8 cellular contexts compared by ENCODE assay signal in the genomic region with DNA sequence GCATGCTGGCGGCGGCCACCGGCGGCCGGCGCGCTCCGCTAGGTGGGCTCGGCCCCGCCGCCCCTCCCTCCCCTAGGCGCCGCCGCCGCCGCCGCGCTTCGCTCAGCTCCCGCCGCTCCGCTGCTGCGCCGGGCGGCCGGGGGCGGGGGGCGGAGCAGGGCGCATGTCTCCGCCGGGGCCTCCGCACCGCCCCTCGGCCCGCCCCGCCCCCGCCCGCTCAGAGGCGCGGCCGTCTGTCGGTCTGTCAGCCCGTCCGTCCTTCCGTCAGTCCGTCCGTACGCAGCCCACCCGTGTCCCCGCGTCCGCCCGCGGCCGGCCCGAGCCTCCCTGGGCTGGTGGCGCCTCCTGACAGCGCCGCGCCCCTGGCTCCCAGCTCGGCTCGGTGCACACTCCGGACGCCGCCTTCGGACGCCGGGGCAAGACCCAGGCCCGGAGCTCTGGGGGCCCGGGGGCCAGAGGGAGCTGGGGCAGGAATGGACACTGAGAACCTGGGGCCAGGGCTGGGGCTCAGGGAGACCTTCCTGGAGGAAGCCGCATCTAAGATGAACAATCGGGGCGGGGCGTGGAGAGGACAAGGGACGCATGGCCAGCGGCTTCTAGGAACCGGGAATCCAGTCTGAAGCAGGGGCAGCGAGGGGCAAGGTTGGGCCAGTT. TPM values are rescaled to one million over a fixed set of nuclear protein-coding genes. Genes with fewer than 3 reads are reported as not detected.
A peak's percentile ranks its signal among the peaks of the same experiment; 100 is the strongest.
DNase-seq lines count a peak whose midpoint lies in the region; FAIRE-seq and TF ChIP-seq lines count a peak whose summit lies in the region.

A gene (minus strand): TSS at position 138 of the 654 bp plus-strand sequence. CDS start 6,193 bp downstream, outside the sequence.

- no peak for DNase-seq in BJ (ENCODE audit: low read depth)
- DNase-seq in HCEC 1CT = peak; percentile 29
- DNase-seq in SK-N-MC (ENCODE audit: low read depth, low spot score) = no peak
- no peak for DNase-seq in astrocyte (ENCODE audit: low read depth)
- peak in 3 of 4 experiments; percentile 28 to 43 (median 36) for DNase-seq in stimulated activated CD4-positive, alpha-beta T cell treated with anti-CD3 and anti-CD28 coated beads, Interleukin-1b, Interleukin-23, amount 100 ng/mL, for 24 hours (ENCODE audit: low read depth in 4 of 4, low spot score in 1 of 4)
- no peak for DNase-seq in NCI-H128 (lab: John Stamatoyannopoulos, UW; ENCODE audit: unreplicated experiment)
- DNase-seq in T1000 (lab: John Stamatoyannopoulos, UW) = no peak

- no peaks in the 10 kb centered on the region for H3K79me2 ChIP-seq in astrocyte (ENCODE audit: insufficient read depth, low read length)

- peaks cover 7% of the 10 kb centered on the region for H3K4me1 ChIP-seq in astrocyte (ENCODE audit: insufficient read depth, low read length)
- H3K4me1 ChIP-seq in iPS-20b (ENCODE audit: insufficient read depth, low read length) = peaks cover 2% of the 10 kb centered on the region; the same call in 1 of the 2 replicates

- peaks cover 20% of the 10 kb centered on the region for H4K20me1 ChIP-seq in astrocyte (ENCODE audit: insufficient read depth, low read length)

- H3K4me3 ChIP-seq in BJ (ENCODE audit: low read depth, low read length) (peak within 1 kb of the TSS; percentile 75), SK-N-MC (peak within 1 kb of the TSS; percentile 88), astrocyte (ENCODE audit: insufficient read depth, low read depth, low read length) (peak within 1 kb of the TSS; percentile 56), iPS-20b (ENCODE audit: low read length) (peak within 1 kb of the TSS; percentile 62; the same call in 1 of the 2 replicates)

- POLR2A ChIA-PET in BJ (lab: Charles Lee) = no interaction called here

- H3K9me3 ChIP-seq in SK-N-MC (ENCODE audit: low read depth, low read length) (no peaks in the 10 kb centered on the region), astrocyte (ENCODE audit: insufficient read depth, low read depth, low read length) (no peaks in the 10 kb centered on the region), iPS-20b (ENCODE audit: insufficient read depth, low read depth, low read length) (no peaks in the 10 kb centered on the region)

- H3K9ac ChIP-seq in SK-N-MC (ENCODE audit: insufficient read length) (peak within 1 kb of the TSS; percentile 56), astrocyte (ENCODE audit: low read length) (peak within 1 kb of the TSS; percentile 48), iPS-20b (ENCODE audit: low read depth, low read length) (no peak within 1 kb of the TSS)

- no peaks in the 10 kb centered on the region for H3K4me1 Mint-ChIP-seq in astrocyte (ENCODE audit: low read depth, unreplicated experiment)

- H3K9me3 Mint-ChIP-seq in astrocyte (ENCODE audit: unreplicated experiment) = no peaks in the 10 kb centered on the region

- H3K36me3 ChIP-seq in BJ (ENCODE audit: control insufficient read depth, insufficient read depth, low read length) = no peaks in the 10 kb centered on the region
- H3K36me3 ChIP-seq in SK-N-MC (ENCODE audit: insufficient read depth, low read length) = no peaks in the 10 kb centered on the region
- no peaks in the 10 kb centered on the region for H3K36me3 ChIP-seq in astrocyte (ENCODE audit: insufficient read depth, low read length)
- H3K36me3 ChIP-seq in iPS-20b (ENCODE audit: insufficient read depth, low read depth, low read length) = no peaks in the 10 kb centered on the region

- no peak within 1 kb of the TSS for H3K27ac Mint-ChIP-seq in astrocyte (ENCODE audit: unreplicated experiment)

- H3K27me3 Mint-ChIP-seq in astrocyte (ENCODE audit: low read depth, unreplicated experiment) = peaks cover 27% of the 10 kb centered on the region

- H3K27me3 ChIP-seq in BJ (ENCODE audit: control insufficient read depth, insufficient read depth, low read length) (no peaks in the 10 kb centered on the region), astrocyte (ENCODE audit: insufficient read depth, low read length) (no peaks in the 10 kb centered on the region), iPS-20b (ENCODE audit: insufficient read depth, low read length) (peaks cover 36% of the 10 kb centered on the region)

- H3K4me3 Mint-ChIP-seq in astrocyte (ENCODE audit: unreplicated experiment) = peak within 1 kb of the TSS; percentile 78

- TF ChIP-seq CTCF in BJ (IDR thresholded peaks at IDR 0.05; ENCODE audit: insufficient read depth, low read depth, low read length) (no peak), astrocyte (IDR thresholded peaks at IDR 0.05; ENCODE audit: insufficient read depth, low read depth, low read length) (no peak)

- peak within 1 kb of the TSS; percentile 69 for H2AFZ ChIP-seq in astrocyte (ENCODE audit: low read depth, low read length)

- H3K27ac ChIP-seq in SK-N-MC (no peak within 1 kb of the TSS), astrocyte (ENCODE audit: low read depth, low read length) (no peak within 1 kb of the TSS), iPS-20b (ENCODE audit: low read length) (no peak within 1 kb of the TSS)

- H3K4me2 ChIP-seq in astrocyte (ENCODE audit: low read length) = peak within 1 kb of the TSS; percentile 89

- FAIRE-seq in astrocyte (lab: Jason Lieb, UNC) = no peak

- CTCF ChIA-PET in BJ (lab: Yijun Ruan, JAX) = interaction anchor here (0.6 to 1.9 kb wide), 3 partner anchors 10 to 82 kb away, joined by 3 to 5 read pairs (median 3); no protein-coding TSS in a partner anchor

- no peaks in the 10 kb centered on the region for H3K36me3 Mint-ChIP-seq in astrocyte (ENCODE audit: low read depth, unreplicated experiment)

RNA-seq across cellular contexts. Expression of the gene that starts here (rescaled TPM):
- 6.3 and 9.0 TPM in 2 replicates for polyA plus RNA-seq in BJ (2011; rRNA removed)
- 6.3 and 8.8 TPM in 2 replicates for polyA minus RNA-seq in BJ (2011; rRNA and poly(A)+ RNA removed)
- total RNA-seq in astrocyte = 3.0 and 3.7 TPM in 2 replicates

Comparison
In these comparisons a context has a peak if more than half of its experiments do, and no peak if none do; other contexts are left out.
1. DNase-seq: peak in HCEC 1CT (single experiment) and stimulated activated CD4-positive, alpha-beta T cell treated with anti-CD3 and anti-CD28 coated beads, Interleukin-1b, Interleukin-23, amount 100 ng/mL, for 24 hours (3 of 4); none in BJ (single experiment), SK-N-MC (single experiment), astrocyte (single experiment), NCI-H128 (single experiment) and T1000 (single experiment).
2. Peak in every context shown above with its lines, with median percentiles within 50 percentile points of each other: H3K4me3 ChIP-seq.